ENCODE assay signal across 2 cellular contexts in the genomic region with DNA sequence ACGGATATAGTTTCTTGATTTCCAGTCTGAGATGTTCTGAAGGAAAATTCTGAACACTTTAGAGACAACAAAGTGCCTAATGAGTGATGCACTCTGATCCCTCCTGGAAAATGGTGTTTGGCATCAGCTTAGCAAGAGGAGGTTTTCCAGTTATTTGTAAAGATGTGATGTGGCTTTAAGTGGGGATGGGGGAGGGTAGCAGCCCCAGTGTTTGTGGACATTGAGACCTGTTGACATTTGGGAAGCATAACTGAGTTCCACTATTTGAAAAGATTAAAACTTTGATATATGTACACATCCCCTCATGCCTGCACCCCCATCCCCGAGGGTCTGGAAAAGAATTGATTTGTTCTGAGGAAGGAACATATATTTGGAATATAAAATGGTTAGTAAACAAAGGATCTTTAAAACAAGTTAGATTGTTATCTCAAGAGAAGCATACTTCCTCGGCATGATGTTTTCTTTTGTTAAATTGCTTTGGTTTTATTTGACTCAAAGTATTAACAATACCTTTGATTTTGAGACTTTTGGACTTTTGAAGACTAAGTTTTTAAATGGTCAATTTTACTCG.
TF ChIP-seq lines count a peak whose summit lies in the region.

No MANE protein-coding gene starts in this region.

TF ChIP-seq in A549, 52 proteins besides CTCF, POLR2A, EP300 and RAD21:
- TF ChIP-seq GATA3 (IDR thresholded peaks at IDR 0.05; ENCODE audit: borderline replicate concordance): peak; percentile 56
- no peak for TF ChIP-seq FOXS1 (CRISPR knock-in tag; IDR thresholded peaks at IDR 0.05)

TF ChIP-seq in GM12891, 5 proteins besides CTCF, POLR2A, EP300 and RAD21:
- no peak for TF ChIP-seq POLR2AphosphoS5 (IDR thresholded peaks at IDR 0.05; ENCODE audit: low read depth, low read length)
- no peak for TF ChIP-seq TAF1 (IDR thresholded peaks at IDR 0.05; ENCODE audit: low read depth, low read length)
- no peak for TF ChIP-seq SPI1 (IDR thresholded peaks at IDR 0.05; ENCODE audit: low read depth, low read length)
